Comparison of ENCODE assay signal across 28 cellular contexts in genomic region chr1:57883145-57883699, GRCh38.
"Had no signal": no experiment of that assay in that cellular context is flagged by ENCODE, and none has a peak within 500 bp of the region (broad histone marks: within the 10 kb centered on the region; RNA-seq: fewer than 3 reads in every experiment).

No MANE protein-coding gene starts in this region.

- H3K36me3 Mint-ChIP-seq: stimulated activated effector memory CD8-positive, alpha-beta T cell treated with anti-CD3 and anti-CD28 coated beads, Interleukin-12 subunit alpha, Interleukin-12 subunit beta, amount 100 ng/mL, for 72 hours; stimulated activated memory B cell treated with anti-CD40 and anti-IgM and Interleukin-4, amounts not matched to agents 10 μg/mL and 1 μg/mL and 100 μg/mL, for 72 hours; stimulated activated naive B cell treated with anti-CD40 and anti-IgM and Interleukin-4, amounts not matched to agents 10 μg/mL and 1 μg/mL and 100 μg/mL, for 72 hours; type B pancreatic cell had no signal

- H3K36me3 ChIP-seq: stomach, suprapubic skin, thoracic aorta, thyroid gland, tibial artery, tibial nerve, transverse colon, upper lobe of left lung, upper lobe of right lung, uterus, vagina had no signal

- DNase-seq: stimulated activated CD4-positive, alpha-beta T cell treated with anti-CD3 and anti-CD28 coated beads, Interleukin-2, amount 100 ng/mL, for 48 hours; stimulated activated CD4-positive, alpha-beta T cell treated with anti-CD3 and anti-CD28 coated beads, Interleukin-4, amount 100 ng/mL, for 1 hour; stimulated activated CD4-positive, alpha-beta T cell treated with anti-CD3 and anti-CD28 coated beads, Interleukin-4, amount 100 ng/mL, for 24 hours; stimulated activated CD4-positive, alpha-beta T cell treated with anti-CD3 and anti-CD28 coated beads, Interleukin-4, amount 100 ng/mL, for 4 hours; stimulated activated CD8-positive, alpha-beta memory T cell treated with anti-CD3 and anti-CD28 coated beads, Interleukin-4, amount 100 ng/mL, for 48 hours; stimulated activated naive B cell treated with anti-CD40 and anti-IgM and Interleukin-4, amounts not matched to agents 10 μg/mL and 1 μg/mL and 100 μg/mL, for 72 hours; stimulated activated naive CD4-positive, alpha-beta T cell; stimulated activated naive CD4-positive, alpha-beta T cell treated with Interleukin-2 at 50 U/mL for 16 hours; stimulated activated naive CD8-positive, alpha-beta T cell treated with anti-CD3 and anti-CD28 coated beads, Interleukin-15, amount 100 ng/mL, for 72 hours; stimulated activated naive CD8-positive, alpha-beta T cell treated with anti-CD3 and anti-CD28 coated beads, Interleukin-15, Interleukin-2, amounts not matched to agents 100 U/mL and 50 U/mL, for 24 hours; stomach; substantia nigra; testis; thyroid gland; tibial artery; transverse colon; trophoblast cell; upper lobe of left lung; upper lobe of right lung; uterus had no signal

- H3K27me3 Mint-ChIP-seq: stimulated activated memory B cell treated with anti-CD40 and anti-IgM and Interleukin-4, amounts not matched to agents 10 μg/mL and 1 μg/mL and 100 μg/mL, for 72 hours; stimulated activated naive B cell treated with anti-CD40 and anti-IgM and Interleukin-4, amounts not matched to agents 10 μg/mL and 1 μg/mL and 100 μg/mL, for 72 hours; stimulated activated naive CD8-positive, alpha-beta T cell treated with anti-CD3 and anti-CD28 coated beads, Interleukin-15, amount 100 ng/mL, for 72 hours; type B pancreatic cell had no signal

- H3K27ac Mint-ChIP-seq: stimulated activated effector memory CD8-positive, alpha-beta T cell treated with anti-CD3 and anti-CD28 coated beads, Interleukin-12 subunit alpha, Interleukin-12 subunit beta, amount 100 ng/mL, for 72 hours; stimulated activated memory B cell treated with anti-CD40 and anti-IgM and Interleukin-4, amounts not matched to agents 10 μg/mL and 1 μg/mL and 100 μg/mL, for 72 hours; stimulated activated naive B cell treated with anti-CD40 and anti-IgM and Interleukin-4, amounts not matched to agents 10 μg/mL and 1 μg/mL and 100 μg/mL, for 72 hours; stimulated activated naive CD8-positive, alpha-beta T cell treated with anti-CD3 and anti-CD28 coated beads, Interleukin-15, amount 100 ng/mL, for 72 hours; stimulated activated naive CD8-positive, alpha-beta T cell treated with anti-CD3 and anti-CD28 coated beads, Interleukin-15, Interleukin-2, amounts not matched to agents 100 ng/mL and 50 ng/mL, for 24 hours; type B pancreatic cell had no signal

- H3K9me3 ChIP-seq: stomach, suprapubic skin, testis, thoracic aorta, thyroid gland, tibial artery, tibial nerve, transverse colon, upper lobe of left lung, upper lobe of right lung, uterus, vagina had no signal

- H3K4me3 Mint-ChIP-seq: stimulated activated effector memory CD8-positive, alpha-beta T cell treated with anti-CD3 and anti-CD28 coated beads, Interleukin-12 subunit alpha, Interleukin-12 subunit beta, amount 100 ng/mL, for 72 hours; stimulated activated memory B cell treated with anti-CD40 and anti-IgM and Interleukin-4, amounts not matched to agents 10 μg/mL and 1 μg/mL and 100 μg/mL, for 72 hours; stimulated activated naive B cell treated with anti-CD40 and anti-IgM and Interleukin-4, amounts not matched to agents 10 μg/mL and 1 μg/mL and 100 μg/mL, for 72 hours; stimulated activated naive CD8-positive, alpha-beta T cell treated with anti-CD3 and anti-CD28 coated beads, Interleukin-15, amount 100 ng/mL, for 72 hours; stimulated activated naive CD8-positive, alpha-beta T cell treated with anti-CD3 and anti-CD28 coated beads, Interleukin-15, Interleukin-2, amounts not matched to agents 100 ng/mL and 50 ng/mL, for 24 hours; type B pancreatic cell had no signal

- H3K27me3 ChIP-seq: stomach, suprapubic skin, testis, thyroid gland, tibial artery, tibial nerve, transverse colon, upper lobe of left lung, upper lobe of right lung, uterus, vagina had no signal

- H3K4me3 ChIP-seq: stomach, suprapubic skin, testis, thoracic aorta, thyroid gland, tibial artery, tibial nerve, transverse colon, upper lobe of left lung, upper lobe of right lung, uterus, vagina had no signal

- H3K9me3 Mint-ChIP-seq: stimulated activated memory B cell treated with anti-CD40 and anti-IgM and Interleukin-4, amounts not matched to agents 10 μg/mL and 1 μg/mL and 100 μg/mL, for 72 hours; stimulated activated naive B cell treated with anti-CD40 and anti-IgM and Interleukin-4, amounts not matched to agents 10 μg/mL and 1 μg/mL and 100 μg/mL, for 72 hours; stimulated activated naive CD8-positive, alpha-beta T cell treated with anti-CD3 and anti-CD28 coated beads, Interleukin-15, amount 100 ng/mL, for 72 hours; stimulated activated naive CD8-positive, alpha-beta T cell treated with anti-CD3 and anti-CD28 coated beads, Interleukin-15, Interleukin-2, amounts not matched to agents 100 ng/mL and 50 ng/mL, for 24 hours; type B pancreatic cell had no signal

- H3K4me1 Mint-ChIP-seq: stimulated activated effector memory CD8-positive, alpha-beta T cell treated with anti-CD3 and anti-CD28 coated beads, Interleukin-12 subunit alpha, Interleukin-12 subunit beta, amount 100 ng/mL, for 72 hours; stimulated activated memory B cell treated with anti-CD40 and anti-IgM and Interleukin-4, amounts not matched to agents 10 μg/mL and 1 μg/mL and 100 μg/mL, for 72 hours; stimulated activated naive B cell treated with anti-CD40 and anti-IgM and Interleukin-4, amounts not matched to agents 10 μg/mL and 1 μg/mL and 100 μg/mL, for 72 hours; stimulated activated naive CD8-positive, alpha-beta T cell treated with anti-CD3 and anti-CD28 coated beads, Interleukin-15, amount 100 ng/mL, for 72 hours had no signal

- H3K27ac ChIP-seq: stomach, suprapubic skin, testis, thoracic aorta, thyroid gland, tibial artery, tibial nerve, transverse colon, upper lobe of left lung, upper lobe of right lung, uterus, vagina had no signal

- H3K4me1 ChIP-seq: stomach, suprapubic skin, testis, thyroid gland, tibial artery, tibial nerve, transverse colon, upper lobe of left lung, upper lobe of right lung, uterus, vagina had no signal

- ATAC-seq: stimulated activated effector memory CD8-positive, alpha-beta T cell treated with anti-CD3 and anti-CD28 coated beads, Interleukin-12 subunit alpha, Interleukin-12 subunit beta, amount 100 ng/mL, for 72 hours; stimulated activated memory B cell treated with anti-CD40 and anti-IgM and Interleukin-4, amounts not matched to agents 10 μg/mL and 1 μg/mL and 100 μg/mL, for 72 hours; stimulated activated naive B cell treated with anti-CD40 and anti-IgM and Interleukin-4, amounts not matched to agents 10 μg/mL and 1 μg/mL and 100 μg/mL, for 72 hours; stimulated activated naive CD8-positive, alpha-beta T cell treated with anti-CD3 and anti-CD28 coated beads, Interleukin-15, amount 100 ng/mL, for 72 hours; stimulated activated naive CD8-positive, alpha-beta T cell treated with anti-CD3 and anti-CD28 coated beads, Interleukin-15, Interleukin-2, amounts not matched to agents 100 U/mL and 50 U/mL, for 24 hours; upper lobe of right lung had no signal
